ENCODE assay signal across 16 cellular contexts in genomic region chr6:67639161-67639560, GRCh38.
"Had no signal": no experiment of that assay in that cellular context is flagged by ENCODE, and none has a peak within 500 bp of the region (broad histone marks: within the 10 kb centered on the region; RNA-seq: fewer than 3 reads in every experiment).

No MANE protein-coding gene starts in this region.

- H3K36me3 Mint-ChIP-seq: activated naive CD4-positive, alpha-beta T cell treated with anti-CD3 and anti-CD28 coated beads, Interleukin-2, amount 10 ng/mL, durations not matched to agents 7 days and 5 days; naive thymus-derived CD8-positive, alpha-beta T cell; stimulated activated naive B cell treated with anti-CD40 and anti-IgM and Interleukin-4, amounts not matched to agents 10 μg/mL and 1 μg/mL and 100 μg/mL, for 72 hours had no signal

- DNase-seq: activated CD4-positive, alpha-beta T cell treated with anti-CD3 and anti-CD28 coated beads, Interleukin-2, amount 50 U/mL, for 1 hour; activated CD4-positive, CD25-positive, alpha-beta regulatory T cell; activated naive CD4-positive, alpha-beta T cell treated with anti-CD3 and anti-CD28 coated beads, Interleukin-2, amount 10 ng/mL, durations not matched to agents 7 days and 5 days; amniotic stem cell; esophagus squamous epithelium; glutamatergic neuron; immature natural killer cell; left cardiac atrium; naive thymus-derived CD8-positive, alpha-beta T cell; psoas muscle; right lobe of liver; stimulated activated CD4-positive, alpha-beta T cell treated with anti-CD3 and anti-CD28 coated beads, Interleukin-2, amount 100 ng/mL, for 24 hours; stimulated activated naive B cell treated with anti-CD40 and anti-IgM and Interleukin-4, amounts not matched to agents 10 μg/mL and 1 μg/mL and 100 μg/mL, for 72 hours; T-helper 2 cell; trophoblast cell had no signal

- ATAC-seq: naive thymus-derived CD8-positive, alpha-beta T cell; psoas muscle; right lobe of liver; stimulated activated naive B cell treated with anti-CD40 and anti-IgM and Interleukin-4, amounts not matched to agents 10 μg/mL and 1 μg/mL and 100 μg/mL, for 72 hours had no signal

- H3K27me3 Mint-ChIP-seq: activated naive CD4-positive, alpha-beta T cell treated with anti-CD3 and anti-CD28 coated beads, Interleukin-2, amount 10 ng/mL, durations not matched to agents 7 days and 5 days; naive thymus-derived CD8-positive, alpha-beta T cell; stimulated activated naive B cell treated with anti-CD40 and anti-IgM and Interleukin-4, amounts not matched to agents 10 μg/mL and 1 μg/mL and 100 μg/mL, for 72 hours had no signal

- H3K4me3 Mint-ChIP-seq: activated naive CD4-positive, alpha-beta T cell treated with anti-CD3 and anti-CD28 coated beads, Interleukin-2, amount 10 ng/mL, durations not matched to agents 7 days and 5 days; immature natural killer cell; naive thymus-derived CD8-positive, alpha-beta T cell; stimulated activated naive B cell treated with anti-CD40 and anti-IgM and Interleukin-4, amounts not matched to agents 10 μg/mL and 1 μg/mL and 100 μg/mL, for 72 hours had no signal

- H3K9me3 Mint-ChIP-seq: activated T-helper 2 cell treated with anti-CD3 and anti-CD28 coated beads, Interferon-gamma antibody, Interleukin-2, Interleukin-4, amounts not matched to agents 10 μg/mL and 5 μg/mL and 100 μg/mL, durations not matched to agents 14 hours and 24 hours and 36 hours had no signal

- H3K4me1 Mint-ChIP-seq: activated naive CD4-positive, alpha-beta T cell treated with anti-CD3 and anti-CD28 coated beads, Interleukin-2, amount 10 ng/mL, durations not matched to agents 7 days and 5 days; immature natural killer cell; naive thymus-derived CD8-positive, alpha-beta T cell; stimulated activated naive B cell treated with anti-CD40 and anti-IgM and Interleukin-4, amounts not matched to agents 10 μg/mL and 1 μg/mL and 100 μg/mL, for 72 hours had no signal

- H3K27ac Mint-ChIP-seq: activated naive CD4-positive, alpha-beta T cell treated with anti-CD3 and anti-CD28 coated beads, Interleukin-2, amount 10 ng/mL, durations not matched to agents 7 days and 5 days; activated T-helper 2 cell treated with anti-CD3 and anti-CD28 coated beads, Interferon-gamma antibody, Interleukin-2, Interleukin-4, amounts not matched to agents 10 μg/mL and 5 μg/mL and 100 μg/mL, durations not matched to agents 14 hours and 24 hours and 36 hours; immature natural killer cell; naive thymus-derived CD8-positive, alpha-beta T cell; stimulated activated naive B cell treated with anti-CD40 and anti-IgM and Interleukin-4, amounts not matched to agents 10 μg/mL and 1 μg/mL and 100 μg/mL, for 72 hours had no signal

- H3K4me3 ChIP-seq: esophagus squamous epithelium, psoas muscle, right lobe of liver had no signal
